In the genomic region with DNA sequence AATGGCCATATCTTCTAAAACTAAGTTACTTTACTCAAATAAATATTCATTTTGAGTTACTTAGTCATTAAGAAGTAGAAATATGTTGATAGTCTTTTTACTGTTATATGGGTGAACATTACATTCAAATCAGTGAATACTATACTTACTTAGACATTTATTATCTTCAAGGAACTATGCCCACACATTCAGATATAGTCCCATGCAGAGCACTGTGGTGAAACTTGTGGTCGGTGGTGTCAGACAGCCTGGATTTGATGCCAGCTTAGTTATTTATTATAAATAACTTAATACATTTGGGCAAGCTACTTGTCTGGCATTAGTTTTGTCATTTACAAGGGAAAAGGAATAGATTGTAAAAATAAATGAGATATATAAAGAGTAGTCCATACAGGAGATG, we compare ENCODE assay signal across 20 cellular contexts.
DNase-seq lines count a peak whose midpoint lies in the region; ATAC-seq, FAIRE-seq and TF ChIP-seq lines count a peak whose summit lies in the region.
"Had no signal": no experiment of that assay in that cellular context is flagged by ENCODE, and none has a peak within 500 bp of the region (broad histone marks: within the 10 kb centered on the region; RNA-seq: fewer than 3 reads in every experiment).

No MANE protein-coding gene starts in this region.

- H3K4me3 ChIP-seq in astrocyte (ENCODE audit: insufficient read depth, low read depth, low read length), result no peak overlapping the region
- H3K4me3 ChIP-seq in CD8-positive, alpha-beta T cell (ENCODE audit: low read depth, low read length), result no peak overlapping the region
- H3K4me3 ChIP-seq: PC-9, SJSA1 had no signal

- peaks cover 15 to 20% of the 10 kb centered on the region in 2 donors for H3K4me1 Mint-ChIP-seq in natural killer cell
- H3K4me1 Mint-ChIP-seq in natural killer cell treated with Interleukin-12 subunit alpha and Interleukin-12 subunit beta and Interleukin-15 and Interleukin-18, amount 100 ng/mL, for 72 hours (ENCODE audit: low read depth in 2 of 2), result peaks cover 13 to 14% of the 10 kb centered on the region in 2 donors
- peaks cover 16% of the 10 kb centered on the region for H3K4me1 Mint-ChIP-seq in astrocyte (ENCODE audit: low read depth, unreplicated experiment)
- H3K4me1 Mint-ChIP-seq in activated naive CD4-positive, alpha-beta T cell treated with anti-CD3 and anti-CD28 coated beads, Interleukin-2, amount 10 ng/mL, durations not matched to agents 7 days and 5 days, result peaks cover 13% of the 10 kb centered on the region
- H3K4me1 Mint-ChIP-seq in CD8-positive, alpha-beta T cell (ENCODE audit: low read depth), result peaks cover 7% of the 10 kb centered on the region

- H3K27me3 Mint-ChIP-seq in natural killer cell (ENCODE audit: low read depth in 2 of 2), result no peaks in the 10 kb centered on the region
- peaks cover 0 to 2% of the 10 kb centered on the region in 2 donors for H3K27me3 Mint-ChIP-seq in natural killer cell treated with Interleukin-12 subunit alpha and Interleukin-12 subunit beta and Interleukin-15 and Interleukin-18, amount 100 ng/mL, for 72 hours
- H3K27me3 Mint-ChIP-seq in astrocyte (ENCODE audit: low read depth, unreplicated experiment), result no peaks in the 10 kb centered on the region
- H3K27me3 Mint-ChIP-seq in activated naive CD4-positive, alpha-beta T cell treated with anti-CD3 and anti-CD28 coated beads, Interleukin-2, amount 10 ng/mL, durations not matched to agents 7 days and 5 days, result no peaks in the 10 kb centered on the region
- H3K27me3 Mint-ChIP-seq in CD8-positive, alpha-beta T cell (ENCODE audit: low read depth), result peaks cover 3% of the 10 kb centered on the region

- intact Hi-C loops in natural killer cell (cut with micrococcal nuclease), result no loop called here
- intact Hi-C loops in CD8-positive, alpha-beta T cell (cut with DNase I, micrococcal nuclease), result no loop called here

- no peak overlapping the region for H3K27ac Mint-ChIP-seq in natural killer cell
- no peak overlapping the region for H3K27ac Mint-ChIP-seq in natural killer cell treated with Interleukin-12 subunit alpha and Interleukin-12 subunit beta and Interleukin-15 and Interleukin-18, amount 100 ng/mL, for 72 hours
- no peak overlapping the region for H3K27ac Mint-ChIP-seq in astrocyte (ENCODE audit: unreplicated experiment)
- no peak overlapping the region for H3K27ac Mint-ChIP-seq in activated naive CD4-positive, alpha-beta T cell treated with anti-CD3 and anti-CD28 coated beads, Interleukin-2, amount 10 ng/mL, durations not matched to agents 7 days and 5 days
- H3K27ac Mint-ChIP-seq in CD8-positive, alpha-beta T cell, result no peak overlapping the region
- H3K27ac Mint-ChIP-seq: CD4-positive, alpha-beta memory T cell had no signal

- ATAC-seq in natural killer cell (peak in 1 of 3 donors; percentile 49), HG02981 (IDR thresholded peaks at IDR 0.05; ENCODE audit: unreplicated experiment) (no peak)
- ATAC-seq in natural killer cell treated with Interleukin-12 subunit alpha and Interleukin-12 subunit beta and Interleukin-15 and Interleukin-18, amount 100 ng/mL, for 72 hours, result no peak
- no peak for ATAC-seq in CD8-positive, alpha-beta T cell

- CTCF ChIA-PET in activated naive CD4-positive, alpha-beta T cell treated with anti-CD3 and anti-CD28 coated beads, Interleukin-2, amount 10 ng/mL, durations not matched to agents 7 days and 5 days (lab: Charles Lee), result no interaction called here
- CTCF ChIA-PET in CD8-positive, alpha-beta T cell (lab: Charles Lee), result interaction anchor here (0.7 kb wide), 1 partner anchor 21 kb away, joined by 3 read pairs; no protein-coding TSS in a partner anchor

- H3K27ac ChIP-seq in astrocyte (ENCODE audit: low read depth, low read length), result no peak overlapping the region
- no peak overlapping the region for H3K27ac ChIP-seq in CD8-positive, alpha-beta T cell (ENCODE audit: low read depth, low read length)
- H3K27ac ChIP-seq: PC-9, SJSA1 had no signal

- no peak overlapping the region for H3K4me2 ChIP-seq in astrocyte (ENCODE audit: low read length)
- H3K4me2 ChIP-seq: PC-9 had no signal

- no peaks in the 10 kb centered on the region for H3K27me3 ChIP-seq in astrocyte (ENCODE audit: insufficient read depth, low read length)
- no peaks in the 10 kb centered on the region for H3K27me3 ChIP-seq in CD8-positive, alpha-beta T cell (ENCODE audit: insufficient read depth, low read length)
- H3K27me3 ChIP-seq: SJSA1 had no signal

- no peaks in the 10 kb centered on the region for H3K9me3 Mint-ChIP-seq in natural killer cell
- H3K9me3 Mint-ChIP-seq in natural killer cell treated with Interleukin-12 subunit alpha and Interleukin-12 subunit beta and Interleukin-15 and Interleukin-18, amount 100 ng/mL, for 72 hours, result no peaks in the 10 kb centered on the region
- H3K9me3 Mint-ChIP-seq in astrocyte (ENCODE audit: unreplicated experiment), result no peaks in the 10 kb centered on the region
- no peaks in the 10 kb centered on the region for H3K9me3 Mint-ChIP-seq in activated naive CD4-positive, alpha-beta T cell treated with anti-CD3 and anti-CD28 coated beads, Interleukin-2, amount 10 ng/mL, durations not matched to agents 7 days and 5 days
- H3K9me3 Mint-ChIP-seq in CD8-positive, alpha-beta T cell, result no peaks in the 10 kb centered on the region

- no peak for DNase-seq in natural killer cell
- no peak for DNase-seq in natural killer cell treated with Interleukin-12 subunit alpha and Interleukin-12 subunit beta and Interleukin-15 and Interleukin-18, amount 100 ng/mL, for 72 hours (ENCODE audit: low spot score)
- peak; percentile 59 for DNase-seq in astrocyte (ENCODE audit: low read depth)
- peak; percentile 22 for DNase-seq in kidney tubule cell (ENCODE audit: low spot score)
- no peak for DNase-seq in activated naive CD4-positive, alpha-beta T cell treated with anti-CD3 and anti-CD28 coated beads, Interleukin-2, amount 10 ng/mL, durations not matched to agents 7 days and 5 days
- DNase-seq in erythroblast (lab: John Stamatoyannopoulos, UW), result no peak
- DNase-seq in CD8-positive, alpha-beta T cell, result no peak
- DNase-seq: Calu3; CD4-positive, alpha-beta memory T cell; DMS53; NCI-H1417 treated with DMSO at 0.1 percent for 48 hours; NCI-H2029; NCI-H526; PC-9 had no signal

- POLR2A ChIA-PET in CD8-positive, alpha-beta T cell (lab: Charles Lee), result interaction anchor here (1.5 kb wide), 1 partner anchor 148 kb away, joined by 5 read pairs; no protein-coding TSS in a partner anchor

- TF ChIP-seq CTCF in natural killer cell (IDR thresholded peaks at IDR 0.05) (no peak), astrocyte (IDR thresholded peaks at IDR 0.05; ENCODE audit: insufficient read depth, low read depth, low read length) (no peak)
- TF ChIP-seq CTCF in CD8-positive, alpha-beta T cell (IDR thresholded peaks at IDR 0.05), result no peak

- H3K9me3 ChIP-seq in astrocyte (ENCODE audit: insufficient read depth, low read depth, low read length), result peaks cover 5% of the 10 kb centered on the region
- no peaks in the 10 kb centered on the region for H3K9me3 ChIP-seq in CD8-positive, alpha-beta T cell (ENCODE audit: low read length)
- H3K9me3 ChIP-seq: SJSA1 had no signal

- H3K4me3 Mint-ChIP-seq in natural killer cell, result peak overlapping the region; percentile 17
- H3K4me3 Mint-ChIP-seq in natural killer cell treated with Interleukin-12 subunit alpha and Interleukin-12 subunit beta and Interleukin-15 and Interleukin-18, amount 100 ng/mL, for 72 hours, result no peak overlapping the region
- no peak overlapping the region for H3K4me3 Mint-ChIP-seq in astrocyte (ENCODE audit: unreplicated experiment)
- H3K4me3 Mint-ChIP-seq in activated naive CD4-positive, alpha-beta T cell treated with anti-CD3 and anti-CD28 coated beads, Interleukin-2, amount 10 ng/mL, durations not matched to agents 7 days and 5 days, result no peak overlapping the region
- no peak overlapping the region for H3K4me3 Mint-ChIP-seq in CD8-positive, alpha-beta T cell
- H3K4me3 Mint-ChIP-seq: CD4-positive, alpha-beta memory T cell had no signal

- no peak for FAIRE-seq in astrocyte (lab: Jason Lieb, UNC)
- FAIRE-seq: A204.1, GM12892, GM18507, H1 had no signal

- no peak for TF ChIP-seq POLR2A in erythroblast (IDR thresholded peaks at IDR 0.05; ENCODE audit: low read length)

- H3K9ac ChIP-seq in astrocyte (ENCODE audit: low read length), result no peak overlapping the region

- H2AFZ ChIP-seq in astrocyte (ENCODE audit: low read depth, low read length), result no peak overlapping the region
- H2AFZ ChIP-seq: PC-9 had no signal

- H3K4me1 ChIP-seq in astrocyte (ENCODE audit: insufficient read depth, low read length), result no peaks in the 10 kb centered on the region
- no peaks in the 10 kb centered on the region for H3K4me1 ChIP-seq in CD8-positive, alpha-beta T cell (ENCODE audit: insufficient read depth, low read length)

- no peaks in the 10 kb centered on the region for H4K20me1 ChIP-seq in astrocyte (ENCODE audit: insufficient read depth, low read length)

- H3K36me3 ChIP-seq in astrocyte (ENCODE audit: insufficient read depth, low read length), result no peaks in the 10 kb centered on the region
- no peaks in the 10 kb centered on the region for H3K36me3 ChIP-seq in CD8-positive, alpha-beta T cell (ENCODE audit: insufficient read depth, low read length)
- H3K36me3 ChIP-seq: SJSA1 had no signal

- no peaks in the 10 kb centered on the region for H3K79me2 ChIP-seq in astrocyte (ENCODE audit: insufficient read depth, low read length)

- H3K36me3 Mint-ChIP-seq in natural killer cell (no peaks in the 10 kb centered on the region), astrocyte (ENCODE audit: low read depth, unreplicated experiment) (no peaks in the 10 kb centered on the region)
- no peaks in the 10 kb centered on the region for H3K36me3 Mint-ChIP-seq in natural killer cell treated with Interleukin-12 subunit alpha and Interleukin-12 subunit beta and Interleukin-15 and Interleukin-18, amount 100 ng/mL, for 72 hours
- H3K36me3 Mint-ChIP-seq in activated naive CD4-positive, alpha-beta T cell treated with anti-CD3 and anti-CD28 coated beads, Interleukin-2, amount 10 ng/mL, durations not matched to agents 7 days and 5 days, result no peaks in the 10 kb centered on the region
- no peaks in the 10 kb centered on the region for H3K36me3 Mint-ChIP-seq in CD8-positive, alpha-beta T cell
- H3K36me3 Mint-ChIP-seq: CD4-positive, alpha-beta memory T cell had no signal

Comparison
In these comparisons a context has a peak if more than half of its experiments do, and no peak if none do; other contexts are left out.
1. DNase-seq: peak in astrocyte (single experiment) and kidney tubule cell (single experiment); none in natural killer cell (single experiment), natural killer cell treated with Interleukin-12 subunit alpha and Interleukin-12 subunit beta and Interleukin-15 and Interleukin-18, amount 100 ng/mL, for 72 hours (single experiment), activated naive CD4-positive, alpha-beta T cell treated with anti-CD3 and anti-CD28 coated beads, Interleukin-2, amount 10 ng/mL, durations not matched to agents 7 days and 5 days (single experiment), erythroblast (0 of 2) and CD8-positive, alpha-beta T cell (0 of 7).